In genomic region chr14:99899578-99900178, GRCh38 we compare ENCODE assay signal across 8 cellular contexts.
DNase-seq lines count a peak whose midpoint lies in the region; ATAC-seq and TF ChIP-seq lines count a peak whose summit lies in the region.

No MANE protein-coding gene starts in this region.

- no peak overlapping the region for H2AK5ac ChIP-seq in mesendoderm (ENCODE audit: low read length)

- H3K36me3 ChIP-seq in OCI-LY1 (ENCODE audit: insufficient read depth, low read length) (no peaks in the 10 kb centered on the region), esophagus muscularis mucosa (peaks cover 0 to 61% (median 41%) of the 10 kb centered on the region in 4 donors), thyroid gland (peaks cover 6 to 14% of the 10 kb centered on the region in 2 donors), mesendoderm (ENCODE audit: control insufficient read depth, insufficient read depth, low read length) (no peaks in the 10 kb centered on the region)

- 72% methylated on average over 7 of the region's 7 CpGs for WGBS in esophagus muscularis mucosa
- WGBS in thyroid gland, 2 donors = 77 to 82% methylated on average over 7 of the region's 7 CpGs
- WGBS in mesendoderm (ENCODE audit: extremely low coverage, insufficient coverage, low lambda C conversion rate) = no CpG with 5 or more reads among the region's 7 CpGs

- TF ChIP-seq EP300 in esophagus muscularis mucosa (IDR thresholded peaks at IDR 0.05) = no peak

- no peak overlapping the region for H2BK15ac ChIP-seq in mesendoderm (replicated peaks; ENCODE audit: low read depth)

- H3F3A ChIP-seq in OCI-LY1 (ENCODE audit: insufficient read depth, low read length) = no peaks in the 10 kb centered on the region

- no peak overlapping the region for H3K4ac ChIP-seq in mesendoderm (ENCODE audit: low read depth, low read length)

- DNase-seq in SKM-1 treated with dmso at 0.1 percent for 144 hours (lab: John Stamatoyannopoulos, UW; ENCODE audit: unreplicated experiment) (peak; percentile 7), SKM-1 (lab: John Stamatoyannopoulos, UW; ENCODE audit: unreplicated experiment) (no peak), esophagus muscularis mucosa (ENCODE audit: extremely low spot score) (peak; percentile 39), thyroid gland (no peak), mesendoderm (no peak)
- DNase-seq in central memory CD4-positive, alpha-beta T cell = no peak

- TF ChIP-seq POLR2A in esophagus muscularis mucosa (IDR thresholded peaks at IDR 0.05; ENCODE audit: low read depth) (no peak), thyroid gland (IDR thresholded peaks at IDR 0.05) (no peak)

- H3K4me2 ChIP-seq in OCI-LY1 (ENCODE audit: low read length) (no peak overlapping the region), mesendoderm (ENCODE audit: low read length) (no peak overlapping the region)

- H4K5ac ChIP-seq in mesendoderm (ENCODE audit: low read length) = no peak overlapping the region

- no peak overlapping the region for H3K4me3 ChIP-seq in OCI-LY1 (ENCODE audit: low read depth, low read length, poor library complexity, severe bottlenecking)
- H3K4me3 ChIP-seq in esophagus muscularis mucosa = no peak overlapping the region
- H3K4me3 ChIP-seq in thyroid gland (replicated peaks in 1 of 3) = no peak overlapping the region
- H3K4me3 ChIP-seq in mesendoderm (ENCODE audit: low read length) = no peak overlapping the region

- H3K79me1 ChIP-seq in mesendoderm (ENCODE audit: low read length) = no peaks in the 10 kb centered on the region

- H3K79me2 ChIP-seq in OCI-LY1 (ENCODE audit: insufficient read depth, low read length) = no peaks in the 10 kb centered on the region
- H3K79me2 ChIP-seq in mesendoderm (ENCODE audit: control insufficient read depth, insufficient read depth, low read length) = no peaks in the 10 kb centered on the region

- ATAC-seq in GM18858 (IDR thresholded peaks at IDR 0.05; ENCODE audit: unreplicated experiment) = no peak

- no peak overlapping the region for H3K56ac ChIP-seq in mesendoderm (ENCODE audit: low read length)

- no peaks in the 10 kb centered on the region for H3K9me2 ChIP-seq in OCI-LY1 (ENCODE audit: low read depth, low read length)

- H3K27me3 ChIP-seq in OCI-LY1 (ENCODE audit: insufficient read depth, low read length) (no peaks in the 10 kb centered on the region), esophagus muscularis mucosa (no peaks in the 10 kb centered on the region), thyroid gland (no peaks in the 10 kb centered on the region), mesendoderm (ENCODE audit: insufficient read depth, low read length, poor library complexity) (no peaks in the 10 kb centered on the region)

- no peak overlapping the region for H2BK5ac ChIP-seq in mesendoderm (ENCODE audit: low read length)

- H2BK120ac ChIP-seq in mesendoderm (ENCODE audit: low read depth, low read length) = no peak overlapping the region

- no peak overlapping the region for H2AFZ ChIP-seq in OCI-LY1 (ENCODE audit: low read length)

- no peak overlapping the region for H4K8ac ChIP-seq in mesendoderm (ENCODE audit: low read depth, low read length)

- H3K27ac ChIP-seq in OCI-LY1 (ENCODE audit: low read depth, low read length, poor library complexity, severe bottlenecking) = no peak overlapping the region
- no peak overlapping the region for H3K27ac ChIP-seq in esophagus muscularis mucosa (replicated peaks in 1 of 4)
- no peak overlapping the region for H3K27ac ChIP-seq in thyroid gland
- H3K27ac ChIP-seq in mesendoderm (ENCODE audit: low read depth, low read length) = no peak overlapping the region

- intact Hi-C loops in esophagus muscularis mucosa (cut with DNase I) = no loop called here
- intact Hi-C loops in thyroid gland (cut with DNase I) = no loop called here

- no peak overlapping the region for H3K23ac ChIP-seq in mesendoderm (ENCODE audit: low read length)

- 0 out of 2 replicates have a peak, but pooled peaks cover 5% of the 10 kb centered on the region for H3K9me3 ChIP-seq in OCI-LY1 (ENCODE audit: low read length)
- no peaks in the 10 kb centered on the region for H3K9me3 ChIP-seq in esophagus muscularis mucosa
- H3K9me3 ChIP-seq in thyroid gland = no peaks in the 10 kb centered on the region

- no peak overlapping the region for H3K18ac ChIP-seq in mesendoderm (ENCODE audit: low read length)

- TF ChIP-seq CTCF in OCI-LY1 (IDR thresholded peaks at IDR 0.05; ENCODE audit: low read length) (peak; percentile 50), esophagus muscularis mucosa (IDR thresholded peaks at IDR 0.05) (peak; percentile 34 to 68 (median 58)), thyroid gland (IDR thresholded peaks at IDR 0.05) (peak in 4 of 6 experiments; percentile 33 to 59 (median 55))

- no peaks in the 10 kb centered on the region for H4K20me1 ChIP-seq in OCI-LY1 (ENCODE audit: insufficient read depth, low read length)

- no peak overlapping the region for H3K9ac ChIP-seq in OCI-LY1 (ENCODE audit: low read length)
- H3K9ac ChIP-seq in mesendoderm (ENCODE audit: low read length) = no peak overlapping the region

- no peaks in the 10 kb centered on the region for H3K4me1 ChIP-seq in OCI-LY1 (ENCODE audit: insufficient read depth, low read length, severe bottlenecking)
- H3K4me1 ChIP-seq in esophagus muscularis mucosa = no peaks in the 10 kb centered on the region
- no peaks in the 10 kb centered on the region for H3K4me1 ChIP-seq in thyroid gland
- no peaks in the 10 kb centered on the region for H3K4me1 ChIP-seq in mesendoderm (ENCODE audit: control insufficient read depth, low read depth, low read length)

Comparison
In these comparisons a context has a peak if more than half of its experiments do, and no peak if none do; other contexts are left out.
1. DNase-seq: peak in SKM-1 treated with dmso at 0.1 percent for 144 hours (single experiment) and esophagus muscularis mucosa (single experiment); none in SKM-1 (single experiment), thyroid gland (0 of 2), mesendoderm (single experiment) and central memory CD4-positive, alpha-beta T cell (single experiment).
2. Peak in every context shown above with its lines, with median percentiles within 50 percentile points of each other: CTCF ChIP-seq.